1 cellular context compared by ENCODE assay signal in genomic region chr3:149812606-149813366, GRCh38.
A peak's percentile ranks its signal among the peaks of the same experiment; 100 is the strongest.
TF ChIP-seq lines count a peak whose summit lies in the region.

A gene with protein sequence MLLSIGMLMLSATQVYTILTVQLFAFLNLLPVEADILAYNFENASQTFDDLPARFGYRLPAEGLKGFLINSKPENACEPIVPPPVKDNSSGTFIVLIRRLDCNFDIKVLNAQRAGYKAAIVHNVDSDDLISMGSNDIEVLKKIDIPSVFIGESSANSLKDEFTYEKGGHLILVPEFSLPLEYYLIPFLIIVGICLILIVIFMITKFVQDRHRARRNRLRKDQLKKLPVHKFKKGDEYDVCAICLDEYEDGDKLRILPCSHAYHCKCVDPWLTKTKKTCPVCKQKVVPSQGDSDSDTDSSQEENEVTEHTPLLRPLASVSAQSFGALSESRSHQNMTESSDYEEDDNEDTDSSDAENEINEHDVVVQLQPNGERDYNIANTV (plus strand): TSS chr3:149813215. CDS start chr3:149846027, 32,812 bp downstream.

TF ChIP-seq in GM12878, 131 proteins besides CTCF, POLR2A, EP300 and RAD21 (continued from another document and continues in another):
- no peak for TF ChIP-seq IRF5 (IDR thresholded peaks at IDR 0.05; ENCODE audit: borderline replicate concordance)
- peak; percentile 88 for TF ChIP-seq GABPA (IDR thresholded peaks at IDR 0.05; ENCODE audit: low read depth)
- TF ChIP-seq HDGF (IDR thresholded peaks at IDR 0.05) = peak; percentile 59; the same call in 1 of the 2 replicates
- no peak for TF ChIP-seq ETV6 (conservative IDR thresholded peaks at IDR 0.05 in 1 of 2, IDR thresholded peaks at IDR 0.05 in 1 of 2; ENCODE audit: borderline replicate concordance in 1 of 2, low read depth in 1 of 2)
- TF ChIP-seq BHLHE40 (IDR thresholded peaks at IDR 0.05; ENCODE audit: borderline replicate concordance in 1 of 2, low read depth in 2 of 2, low read length in 1 of 2) = peak; percentile 68 to 88; a peak in 3 of 4 replicates
- no peak for TF ChIP-seq FOXK2 (IDR thresholded peaks at IDR 0.05)
- no peak for TF ChIP-seq RBBP5 (conservative IDR thresholded peaks at IDR 0.05)
- TF ChIP-seq, protein P1, sequence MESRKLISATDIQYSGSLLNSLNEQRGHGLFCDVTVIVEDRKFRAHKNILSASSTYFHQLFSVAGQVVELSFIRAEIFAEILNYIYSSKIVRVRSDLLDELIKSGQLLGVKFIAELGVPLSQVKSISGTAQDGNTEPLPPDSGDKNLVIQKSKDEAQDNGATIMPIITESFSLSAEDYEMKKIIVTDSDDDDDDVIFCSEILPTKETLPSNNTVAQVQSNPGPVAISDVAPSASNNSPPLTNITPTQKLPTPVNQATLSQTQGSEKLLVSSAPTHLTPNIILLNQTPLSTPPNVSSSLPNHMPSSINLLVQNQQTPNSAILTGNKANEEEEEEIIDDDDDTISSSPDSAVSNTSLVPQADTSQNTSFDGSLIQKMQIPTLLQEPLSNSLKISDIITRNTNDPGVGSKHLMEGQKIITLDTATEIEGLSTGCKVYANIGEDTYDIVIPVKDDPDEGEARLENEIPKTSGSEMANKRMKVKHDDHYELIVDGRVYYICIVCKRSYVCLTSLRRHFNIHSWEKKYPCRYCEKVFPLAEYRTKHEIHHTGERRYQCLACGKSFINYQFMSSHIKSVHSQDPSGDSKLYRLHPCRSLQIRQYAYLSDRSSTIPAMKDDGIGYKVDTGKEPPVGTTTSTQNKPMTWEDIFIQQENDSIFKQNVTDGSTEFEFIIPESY (IDR thresholded peaks at IDR 0.05) = no peak
- peak; percentile 66 for TF ChIP-seq POLR2AphosphoS5 (IDR thresholded peaks at IDR 0.05; ENCODE audit: low read length)
- 0 out of 2 replicates have a peak, but pooled peaks have one; percentile 25 for TF ChIP-seq LARP7 (IDR thresholded peaks at IDR 0.05)
- TF ChIP-seq MYB (IDR thresholded peaks at IDR 0.05; ENCODE audit: borderline replicate concordance, low read depth, low read length) = no peak
- TF ChIP-seq NFIC (IDR thresholded peaks at IDR 0.05; ENCODE audit: low read depth, low read length) = no peak
- no peak for TF ChIP-seq BCL3 (IDR thresholded peaks at IDR 0.05; ENCODE audit: borderline replicate concordance, insufficient read depth, low read depth, low read length, poor library complexity, severe bottlenecking)
- peak in 1 of 2 experiments; percentile 12; a peak in 2 of 4 replicates for TF ChIP-seq IKZF2 (IDR thresholded peaks at IDR 0.05)
- peak; percentile 80; the same call in 1 of the 2 replicates for TF ChIP-seq SMAD5 (IDR thresholded peaks at IDR 0.05; ENCODE audit: low read depth)
- TF ChIP-seq YBX1 (IDR thresholded peaks at IDR 0.05) = no peak
- peak; percentile 20; the same call in 1 of the 2 replicates for TF ChIP-seq RB1 (IDR thresholded peaks at IDR 0.05; ENCODE audit: borderline replicate concordance)
- TF ChIP-seq TCF12 (IDR thresholded peaks at IDR 0.05; ENCODE audit: low read depth, low read length) = no peak
- TF ChIP-seq DPF2 (IDR thresholded peaks at IDR 0.05) = peak; percentile 83; the same call in 1 of the 2 replicates
- TF ChIP-seq SMAD1 (IDR thresholded peaks at IDR 0.05; ENCODE audit: low read depth, partially characterized antibody) = peak; percentile 24
- no peak for TF ChIP-seq IRF4 (IDR thresholded peaks at IDR 0.05; ENCODE audit: low read depth, low read length)
- TF ChIP-seq HDAC6 (IDR thresholded peaks at IDR 0.05; ENCODE audit: unreplicated experiment) = no peak
- peak; percentile 35; the same call in 1 of the 2 replicates for TF ChIP-seq STAT1 (conservative IDR thresholded peaks at IDR 0.05)
- TF ChIP-seq PML (IDR thresholded peaks at IDR 0.05; ENCODE audit: low read length) = peak; percentile 72; the same call in 1 of the 2 replicates
- TF ChIP-seq SUPT20H (IDR thresholded peaks at IDR 0.05; ENCODE audit: borderline replicate concordance, control insufficient read depth, low read depth, low read length) = no peak
- peak; percentile 99 for TF ChIP-seq SP1 (IDR thresholded peaks at IDR 0.05; ENCODE audit: low read depth, low read length)
- TF ChIP-seq JUND (IDR thresholded peaks at IDR 0.05; ENCODE audit: low read depth, low read length) = no peak
- TF ChIP-seq, protein P2, sequence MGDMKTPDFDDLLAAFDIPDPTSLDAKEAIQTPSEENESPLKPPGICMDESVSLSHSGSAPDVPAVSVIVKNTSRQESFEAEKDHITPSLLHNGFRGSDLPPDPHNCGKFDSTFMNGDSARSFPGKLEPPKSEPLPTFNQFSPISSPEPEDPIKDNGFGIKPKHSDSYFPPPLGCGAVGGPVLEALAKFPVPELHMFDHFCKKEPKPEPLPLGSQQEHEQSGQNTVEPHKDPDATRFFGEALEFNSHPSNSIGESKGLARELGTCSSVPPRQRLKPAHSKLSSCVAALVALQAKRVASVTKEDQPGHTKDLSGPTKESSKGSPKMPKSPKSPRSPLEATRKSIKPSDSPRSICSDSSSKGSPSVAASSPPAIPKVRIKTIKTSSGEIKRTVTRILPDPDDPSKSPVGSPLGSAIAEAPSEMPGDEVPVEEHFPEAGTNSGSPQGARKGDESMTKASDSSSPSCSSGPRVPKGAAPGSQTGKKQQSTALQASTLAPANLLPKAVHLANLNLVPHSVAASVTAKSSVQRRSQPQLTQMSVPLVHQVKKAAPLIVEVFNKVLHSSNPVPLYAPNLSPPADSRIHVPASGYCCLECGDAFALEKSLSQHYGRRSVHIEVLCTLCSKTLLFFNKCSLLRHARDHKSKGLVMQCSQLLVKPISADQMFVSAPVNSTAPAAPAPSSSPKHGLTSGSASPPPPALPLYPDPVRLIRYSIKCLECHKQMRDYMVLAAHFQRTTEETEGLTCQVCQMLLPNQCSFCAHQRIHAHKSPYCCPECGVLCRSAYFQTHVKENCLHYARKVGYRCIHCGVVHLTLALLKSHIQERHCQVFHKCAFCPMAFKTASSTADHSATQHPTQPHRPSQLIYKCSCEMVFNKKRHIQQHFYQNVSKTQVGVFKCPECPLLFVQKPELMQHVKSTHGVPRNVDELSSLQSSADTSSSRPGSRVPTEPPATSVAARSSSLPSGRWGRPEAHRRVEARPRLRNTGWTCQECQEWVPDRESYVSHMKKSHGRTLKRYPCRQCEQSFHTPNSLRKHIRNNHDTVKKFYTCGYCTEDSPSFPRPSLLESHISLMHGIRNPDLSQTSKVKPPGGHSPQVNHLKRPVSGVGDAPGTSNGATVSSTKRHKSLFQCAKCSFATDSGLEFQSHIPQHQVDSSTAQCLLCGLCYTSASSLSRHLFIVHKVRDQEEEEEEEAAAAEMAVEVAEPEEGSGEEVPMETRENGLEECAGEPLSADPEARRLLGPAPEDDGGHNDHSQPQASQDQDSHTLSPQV (IDR thresholded peaks at IDR 0.05) = 0 out of 2 replicates have a peak, but pooled peaks have one; percentile 28
- TF ChIP-seq NRF1 (conservative IDR thresholded peaks at IDR 0.05; ENCODE audit: low read depth, low read length) = no peak
- TF ChIP-seq GATAD2B (conservative IDR thresholded peaks at IDR 0.05; ENCODE audit: low read depth) = peak; percentile 78
- no peak for TF ChIP-seq TCF7 (IDR thresholded peaks at IDR 0.05; ENCODE audit: borderline replicate concordance)
- no peak for TF ChIP-seq BMI1 (IDR thresholded peaks at IDR 0.05; ENCODE audit: borderline replicate concordance)
- TF ChIP-seq SPI1 (IDR thresholded peaks at IDR 0.05; ENCODE audit: borderline replicate concordance, insufficient read depth, low read depth, low read length) = peak; percentile 45; the same call in 1 of the 2 replicates
- 0 out of 2 replicates have a peak, but pooled peaks have one; percentile 59 for TF ChIP-seq NBN (IDR thresholded peaks at IDR 0.05)
- peak; percentile 52; the same call in 1 of the 2 replicates for TF ChIP-seq CREB1 (IDR thresholded peaks at IDR 0.05; ENCODE audit: low read depth)
- TF ChIP-seq, protein P3, sequence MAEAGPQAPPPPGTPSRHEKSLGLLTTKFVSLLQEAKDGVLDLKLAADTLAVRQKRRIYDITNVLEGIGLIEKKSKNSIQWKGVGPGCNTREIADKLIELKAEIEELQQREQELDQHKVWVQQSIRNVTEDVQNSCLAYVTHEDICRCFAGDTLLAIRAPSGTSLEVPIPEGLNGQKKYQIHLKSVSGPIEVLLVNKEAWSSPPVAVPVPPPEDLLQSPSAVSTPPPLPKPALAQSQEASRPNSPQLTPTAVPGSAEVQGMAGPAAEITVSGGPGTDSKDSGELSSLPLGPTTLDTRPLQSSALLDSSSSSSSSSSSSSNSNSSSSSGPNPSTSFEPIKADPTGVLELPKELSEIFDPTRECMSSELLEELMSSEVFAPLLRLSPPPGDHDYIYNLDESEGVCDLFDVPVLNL (IDR thresholded peaks at IDR 0.05; ENCODE audit: low read depth, low read length) = no peak
- no peak for TF ChIP-seq CUX1 (IDR thresholded peaks at IDR 0.05; ENCODE audit: insufficient replicate concordance, low read depth, low read length)
- no peak for TF ChIP-seq WRNIP1 (IDR thresholded peaks at IDR 0.05; ENCODE audit: borderline replicate concordance, low read depth, low read length)
- no peak for TF ChIP-seq BCL11A (IDR thresholded peaks at IDR 0.05; ENCODE audit: low read depth, low read length)
- peak; percentile 53 for TF ChIP-seq MEF2B (IDR thresholded peaks at IDR 0.05; ENCODE audit: partially characterized antibody, poor library complexity, severe bottlenecking)
- no peak for TF ChIP-seq CEBPB (IDR thresholded peaks at IDR 0.05; ENCODE audit: borderline replicate concordance in 1 of 2, low read depth in 2 of 2, low read length in 2 of 2)
- no peak for TF ChIP-seq JUNB (IDR thresholded peaks at IDR 0.05)
- TF ChIP-seq PKNOX1 (IDR thresholded peaks at IDR 0.05) = peak; percentile 99
- TF ChIP-seq, protein P4, sequence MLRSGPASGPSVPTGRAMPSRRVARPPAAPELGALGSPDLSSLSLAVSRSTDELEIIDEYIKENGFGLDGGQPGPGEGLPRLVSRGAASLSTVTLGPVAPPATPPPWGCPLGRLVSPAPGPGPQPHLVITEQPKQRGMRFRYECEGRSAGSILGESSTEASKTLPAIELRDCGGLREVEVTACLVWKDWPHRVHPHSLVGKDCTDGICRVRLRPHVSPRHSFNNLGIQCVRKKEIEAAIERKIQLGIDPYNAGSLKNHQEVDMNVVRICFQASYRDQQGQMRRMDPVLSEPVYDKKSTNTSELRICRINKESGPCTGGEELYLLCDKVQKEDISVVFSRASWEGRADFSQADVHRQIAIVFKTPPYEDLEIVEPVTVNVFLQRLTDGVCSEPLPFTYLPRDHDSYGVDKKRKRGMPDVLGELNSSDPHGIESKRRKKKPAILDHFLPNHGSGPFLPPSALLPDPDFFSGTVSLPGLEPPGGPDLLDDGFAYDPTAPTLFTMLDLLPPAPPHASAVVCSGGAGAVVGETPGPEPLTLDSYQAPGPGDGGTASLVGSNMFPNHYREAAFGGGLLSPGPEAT (IDR thresholded peaks at IDR 0.05; ENCODE audit: low read depth) = 0 out of 2 replicates have a peak, but pooled peaks have one; percentile 42
- no peak for TF ChIP-seq ZZZ3 (IDR thresholded peaks at IDR 0.05; ENCODE audit: control insufficient read depth, insufficient read length, low read depth)
